In genomic region chr12:31897791-31898503, GRCh38 we compare ENCODE assay signal across 8 cellular contexts.
DNase-seq lines count a peak whose midpoint lies in the region; ATAC-seq and TF ChIP-seq lines count a peak whose summit lies in the region.

No MANE protein-coding gene starts in this region.

- TF ChIP-seq EP300 in gastroesophageal sphincter (IDR thresholded peaks at IDR 0.05) = no peak

- no peaks in the 10 kb centered on the region for H3K27me3 ChIP-seq in right atrium auricular region
- no peaks in the 10 kb centered on the region for H3K27me3 ChIP-seq in brain microvascular endothelial cell (replicated peaks)
- no peaks in the 10 kb centered on the region for H3K27me3 ChIP-seq in naive thymus-derived CD4-positive, alpha-beta T cell (ENCODE audit: control insufficient read depth in 2 of 2, insufficient read depth in 2 of 2, low read length in 2 of 2)
- no peaks in the 10 kb centered on the region for H3K27me3 ChIP-seq in gastroesophageal sphincter

- H3K27me3 Mint-ChIP-seq in naive thymus-derived CD4-positive, alpha-beta T cell = peaks cover 0 to 6% (median 0%) of the 10 kb centered on the region in 5 donors

- H3K4me1 Mint-ChIP-seq in naive thymus-derived CD4-positive, alpha-beta T cell = peaks cover 29 to 64% (median 47%) of the 10 kb centered on the region in 7 donors

- DNase-seq in Right ventricle myocardium superior (peak; percentile 62), right atrium auricular region (ENCODE audit: low spot score) (no peak), NCI-H510A (lab: John Stamatoyannopoulos, UW) (peak; percentile 7), brain microvascular endothelial cell (peak; percentile 19), NCI-H1930 (lab: John Stamatoyannopoulos, UW) (no peak)
- no peak for DNase-seq in naive thymus-derived CD4-positive, alpha-beta T cell

- peaks cover 17 to 77% (median 28%) of the 10 kb centered on the region in 5 donors for H3K36me3 Mint-ChIP-seq in naive thymus-derived CD4-positive, alpha-beta T cell

- H3K36me3 ChIP-seq in right atrium auricular region (no peaks in the 10 kb centered on the region), brain microvascular endothelial cell (replicated peaks) (no peaks in the 10 kb centered on the region), gastroesophageal sphincter (no peaks in the 10 kb centered on the region)
- H3K36me3 ChIP-seq in naive thymus-derived CD4-positive, alpha-beta T cell (ENCODE audit: control insufficient read depth in 2 of 3, insufficient read depth in 3 of 3, low read length in 3 of 3) = no peaks in the 10 kb centered on the region

- peak overlapping the region in 1 of 2 donors; percentile 53 for H3K27ac ChIP-seq in right atrium auricular region
- H3K27ac ChIP-seq in brain microvascular endothelial cell = no peak overlapping the region
- H3K27ac ChIP-seq in naive thymus-derived CD4-positive, alpha-beta T cell (ENCODE audit: low read depth, low read length) = peak overlapping the region; percentile 74
- H3K27ac ChIP-seq in gastroesophageal sphincter = no peak overlapping the region

- in situ Hi-C loops in brain microvascular endothelial cell (cut with HindIII; ENCODE audit: low pct_ligation_motif_present, low sequenced_read_pairs) = no loop called here

- H3K4me3 Mint-ChIP-seq in naive thymus-derived CD4-positive, alpha-beta T cell = peak overlapping the region in 9 of 10 donors; percentile 29 to 92 (median 64)

- peaks cover 0 to 15% of the 10 kb centered on the region in 2 donors for H3K4me1 ChIP-seq in right atrium auricular region
- H3K4me1 ChIP-seq in naive thymus-derived CD4-positive, alpha-beta T cell (ENCODE audit: control insufficient read depth in 2 of 2, insufficient read depth in 2 of 2, low read length in 2 of 2) = peaks cover 48 to 50% of the 10 kb centered on the region in 2 donors
- H3K4me1 ChIP-seq in gastroesophageal sphincter = no peaks in the 10 kb centered on the region

- H3K4me3 ChIP-seq in right atrium auricular region (no peak overlapping the region), brain microvascular endothelial cell (ENCODE audit: low read depth, low read length) (no peak overlapping the region), gastroesophageal sphincter (no peak overlapping the region)
- peak overlapping the region; percentile 30 for H3K4me3 ChIP-seq in naive thymus-derived CD4-positive, alpha-beta T cell (ENCODE audit: low read length)

- ATAC-seq in Right ventricle myocardium superior (ENCODE audit: poor library complexity) = peak; percentile 72
- ATAC-seq in naive thymus-derived CD4-positive, alpha-beta T cell = no peak
- no peak for ATAC-seq in GM21717 (IDR thresholded peaks at IDR 0.05; ENCODE audit: unreplicated experiment)
- no peak for ATAC-seq in gastroesophageal sphincter

- POLR2A ChIA-PET in naive thymus-derived CD4-positive, alpha-beta T cell (lab: Charles Lee) = interaction anchor here (1.0 to 5.7 kb wide), 5 partner anchors 9 to 169 kb away, joined by 4 to 103 read pairs (median 17); partner anchors contain the start of genes AMN1 and RESF1

- no peak for TF ChIP-seq POLR2A in gastroesophageal sphincter (IDR thresholded peaks at IDR 0.05)

- H3K27ac Mint-ChIP-seq in naive thymus-derived CD4-positive, alpha-beta T cell = peak overlapping the region; percentile 92 to 99 (median 97)

- CTCF ChIA-PET in naive thymus-derived CD4-positive, alpha-beta T cell (lab: Charles Lee) = interaction anchor here (0.8 kb wide), 1 partner anchor 29 kb away, joined by 3 read pairs; no protein-coding TSS in a partner anchor

- peaks cover 5 to 73% (median 45%) of the 10 kb centered on the region in 11 donors for H3K9me3 Mint-ChIP-seq in naive thymus-derived CD4-positive, alpha-beta T cell

- H3K9me3 ChIP-seq in right atrium auricular region (peaks cover 0 to 3% of the 10 kb centered on the region in 2 donors), gastroesophageal sphincter (no peaks in the 10 kb centered on the region)
- peaks cover 4 to 67% (median 7%) of the 10 kb centered on the region in 3 experiments for H3K9me3 ChIP-seq in naive thymus-derived CD4-positive, alpha-beta T cell (ENCODE audit: control insufficient read depth in 2 of 3, low read length in 3 of 3)

- TF ChIP-seq CTCF in right atrium auricular region (IDR thresholded peaks at IDR 0.05) (no peak), brain microvascular endothelial cell (IDR thresholded peaks at IDR 0.05; ENCODE audit: low read depth, low read length, missing control alignments) (no peak), gastroesophageal sphincter (IDR thresholded peaks at IDR 0.05) (no peak)

- intact Hi-C loops in Right ventricle myocardium superior (cut with DNase I) = no loop called here
- intact Hi-C loops in naive thymus-derived CD4-positive, alpha-beta T cell (cut with micrococcal nuclease) = loop anchor here (2.0 to 5.0 kb wide), 5 partner anchors 31 to 576 kb away; no protein-coding TSS in a partner anchor

- WGBS in gastroesophageal sphincter (ENCODE audit: low coverage in 1 of 2), 2 donors = 21 to 36% methylated on average over 7 to 10 of the region's 10 CpGs

Comparison
In these comparisons a context has a peak if more than half of its experiments do, and no peak if none do; other contexts are left out.
1. DNase-seq: peak in Right ventricle myocardium superior (single experiment), NCI-H510A (single experiment) and brain microvascular endothelial cell (single experiment); none in right atrium auricular region (single experiment), naive thymus-derived CD4-positive, alpha-beta T cell (0 of 9) and NCI-H1930 (0 of 2).